28 cellular contexts compared by ENCODE assay signal in the genomic region with DNA sequence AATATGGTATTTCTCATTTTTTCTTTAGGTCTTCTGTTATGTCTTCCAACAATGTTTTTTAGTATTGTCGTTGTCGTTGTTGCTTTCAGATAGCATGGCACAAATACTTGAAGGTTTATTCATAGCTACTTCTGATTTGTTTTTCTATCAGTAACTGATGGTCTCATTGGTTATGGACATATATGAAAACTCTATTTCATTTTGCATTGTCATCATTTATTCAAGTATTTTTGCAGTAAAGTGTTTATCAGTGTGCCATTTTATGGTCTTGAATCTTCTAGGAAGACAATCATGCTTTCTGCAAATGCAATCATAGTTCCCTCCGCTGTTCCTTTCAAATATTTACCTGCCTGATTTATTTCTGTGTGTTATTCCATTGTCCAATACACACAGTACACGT.
"Had no signal": no experiment of that assay in that cellular context is flagged by ENCODE, and none has a peak within 500 bp of the region (broad histone marks: within the 10 kb centered on the region; RNA-seq: fewer than 3 reads in every experiment).

No MANE protein-coding gene starts in this region.

- H2AFZ ChIP-seq: neural progenitor cell, parathyroid adenoma had no signal

- DNase-seq: natural killer cell; occipital lobe; ovary; posterior cingulate gyrus; psoas muscle; right cardiac atrium; spleen; stimulated activated CD4-positive, alpha-beta T cell treated with anti-CD3 and anti-CD28 coated beads, Interleukin-12 subunit alpha, Interleukin-12 subunit beta, amount 100 ng/mL, for 4 hours; stimulated activated CD4-positive, alpha-beta T cell treated with anti-CD3 and anti-CD28 coated beads, Interleukin-1b, Interleukin-23, amount 100 ng/mL, for 48 hours; stimulated activated CD4-positive, alpha-beta T cell treated with anti-CD3 and anti-CD28 coated beads, Interleukin-4, amount 100 ng/mL, for 1 hour; stimulated activated CD4-positive, alpha-beta T cell treated with anti-CD3 and anti-CD28 coated beads, Interleukin-4, amount 100 ng/mL, for 4 hours; stimulated activated CD8-positive, alpha-beta memory T cell treated with anti-CD3 and anti-CD28 coated beads, Interleukin-4, amount 100 ng/mL, for 48 hours; stimulated activated naive CD4-positive, alpha-beta T cell; stimulated activated naive CD8-positive, alpha-beta T cell treated with anti-CD3 and anti-CD28 coated beads, Interleukin-15, amount 100 ng/mL, for 72 hours; stimulated activated naive CD8-positive, alpha-beta T cell treated with anti-CD3 and anti-CD28 coated beads, Interleukin-15, Interleukin-2, amounts not matched to agents 100 U/mL and 50 U/mL, for 24 hours; substantia nigra; testis; tibial artery; transverse colon; upper lobe of right lung; uterus had no signal

- H3K4me3 ChIP-seq: neural progenitor cell, ovary, psoas muscle, skin epidermis, smooth muscle cell, spleen, suprapubic skin, testis, tibial artery, transverse colon, upper lobe of right lung, uterus had no signal

- H3K79me2 ChIP-seq: parathyroid adenoma had no signal

- H3K9me3 ChIP-seq: ovary, psoas muscle, spleen, suprapubic skin, testis, tibial artery, transverse colon, upper lobe of right lung, uterus had no signal

- H3K4me2 ChIP-seq: neural progenitor cell, smooth muscle cell had no signal

- ATAC-seq: natural killer cell; psoas muscle; right cardiac atrium; sciatic nerve; stimulated activated memory B cell treated with anti-CD40 and anti-IgM and Interleukin-4, amounts not matched to agents 10 μg/mL and 1 μg/mL and 100 μg/mL, for 72 hours; stimulated activated naive CD8-positive, alpha-beta T cell treated with anti-CD3 and anti-CD28 coated beads, Interleukin-15, amount 100 ng/mL, for 72 hours; stimulated activated naive CD8-positive, alpha-beta T cell treated with anti-CD3 and anti-CD28 coated beads, Interleukin-15, Interleukin-2, amounts not matched to agents 100 U/mL and 50 U/mL, for 24 hours; upper lobe of right lung had no signal

- H3K27ac ChIP-seq: neural progenitor cell, ovary, parathyroid adenoma, psoas muscle, skin epidermis, spleen, suprapubic skin, testis, tibial artery, transverse colon, upper lobe of right lung, uterus had no signal

- H3K27me3 ChIP-seq: neural progenitor cell, ovary, testis, tibial artery, upper lobe of right lung, uterus had no signal

- H3K9ac ChIP-seq: neural progenitor cell, parathyroid adenoma had no signal

- H3K4me1 ChIP-seq: neural progenitor cell, parathyroid adenoma, psoas muscle, spleen, suprapubic skin, testis, tibial artery, transverse colon, upper lobe of right lung, uterus had no signal

- H3K36me3 ChIP-seq: neural progenitor cell, ovary, spleen, suprapubic skin, tibial artery, transverse colon, upper lobe of right lung, uterus had no signal
